8 cellular contexts compared by ENCODE assay signal in the genomic region with DNA sequence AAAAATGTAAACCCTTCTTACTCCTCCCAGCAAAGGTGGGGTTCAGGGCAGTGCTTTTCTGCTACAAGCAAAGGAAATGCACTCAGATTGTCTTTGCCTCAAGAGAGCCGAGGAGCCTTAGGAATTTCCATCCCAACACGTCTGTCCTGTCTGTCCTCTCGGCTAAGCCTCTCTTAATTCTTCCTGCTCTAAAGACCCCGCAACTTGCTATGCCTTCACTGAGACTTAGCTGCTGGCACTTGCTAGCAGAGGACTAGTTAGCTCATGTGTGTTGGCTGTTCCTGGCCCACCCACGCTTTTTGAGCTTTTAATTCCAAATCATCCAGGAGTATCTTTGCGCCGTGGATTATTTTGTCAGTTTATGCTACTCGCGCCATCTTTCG. TPM values are rescaled to one million over a fixed set of nuclear protein-coding genes. Genes with fewer than 3 reads are reported as not detected.
DNase-seq lines count a peak whose midpoint lies in the region; ATAC-seq and TF ChIP-seq lines count a peak whose summit lies in the region.

No MANE protein-coding gene starts in this region.

- H2BK5ac ChIP-seq in neuronal stem cell (ENCODE audit: low read length), result no peak overlapping the region

- H3K4me3 ChIP-seq in DND-41 (ENCODE audit: low read depth in 1 of 2, low read length in 2 of 2) (peak overlapping the region; percentile 94 to 99; a peak in 3 of 4 replicates), duodenal mucosa (ENCODE audit: low read depth in 1 of 2, low read length in 2 of 2) (peak overlapping the region; percentile 65 to 87), neuronal stem cell (ENCODE audit: low read length in 2 of 2) (peak overlapping the region; percentile 74 to 91)

- H2AK5ac ChIP-seq in neuronal stem cell (ENCODE audit: low read depth, low read length), result no peak overlapping the region

- H3K4me2 ChIP-seq in DND-41 (ENCODE audit: insufficient read depth, low read length) (peak overlapping the region; percentile 99), neuronal stem cell (ENCODE audit: insufficient read depth, low read length, poor library complexity, severe bottlenecking) (peak overlapping the region; percentile 84)

- DNase-seq in DND-41 (no peak), NCI-H82 (lab: John Stamatoyannopoulos, UW) (peak; percentile 77), neuronal stem cell (ENCODE audit: low spot score) (no peak), activated gamma-delta T cell treated with Interleukin-2 at 50 U/mL for 16 hours (no peak), GM03348 (ENCODE audit: low spot score) (no peak), ureter (ENCODE audit: low spot score) (no peak), NCI-H187 treated with DMSO at 0.1 percent for 48 hours (lab: John Stamatoyannopoulos, UW) (no peak)

- H3K27ac ChIP-seq in DND-41 (ENCODE audit: low read length) (peak overlapping the region; percentile 79), duodenal mucosa (ENCODE audit: low read depth, low read length) (no peak overlapping the region), neuronal stem cell (replicated peaks; ENCODE audit: low read length) (peak overlapping the region; percentile 33)

- no peak for TF ChIP-seq CTCF in DND-41 (IDR thresholded peaks at IDR 0.05; ENCODE audit: borderline replicate concordance, extremely low read depth, low read length, poor library complexity, severe bottlenecking)

- no peak for ATAC-seq in DND-41 (ENCODE audit: insufficient read depth, low read depth)

- H3K79me1 ChIP-seq in neuronal stem cell (ENCODE audit: low read depth, low read length), result peaks cover 1% of the 10 kb centered on the region

- H3K23ac ChIP-seq in neuronal stem cell (ENCODE audit: low read depth, low read length, poor library complexity), result no peak overlapping the region

- H3K4ac ChIP-seq in neuronal stem cell (ENCODE audit: low read length), result no peak overlapping the region

- H3K9ac ChIP-seq in DND-41 (ENCODE audit: low read depth, low read length), result peak overlapping the region; percentile 78
- H3K9ac ChIP-seq in duodenal mucosa (ENCODE audit: low read depth in 1 of 2, low read length in 2 of 2), result peak overlapping the region; percentile 64
- no peak overlapping the region for H3K9ac ChIP-seq in neuronal stem cell (ENCODE audit: low read depth, low read length, poor library complexity)

- H3K9me3 ChIP-seq in DND-41 (ENCODE audit: insufficient read depth, low read length, severe bottlenecking) (no peaks in the 10 kb centered on the region), duodenal mucosa (ENCODE audit: control insufficient read depth in 1 of 2, low read length in 2 of 2) (no peaks in the 10 kb centered on the region), neuronal stem cell (replicated peaks in 1 of 2; ENCODE audit: control insufficient read depth in 2 of 2, insufficient read depth in 1 of 2, low read depth in 1 of 2, low read length in 2 of 2) (no peaks in the 10 kb centered on the region)

- H3K14ac ChIP-seq in neuronal stem cell (ENCODE audit: low read length), result no peak overlapping the region

- no peak overlapping the region for H2BK15ac ChIP-seq in neuronal stem cell (ENCODE audit: low read length)

- peaks cover 58% of the 10 kb centered on the region for H3K36me3 ChIP-seq in DND-41 (ENCODE audit: insufficient read depth, low read length)
- H3K36me3 ChIP-seq in duodenal mucosa (ENCODE audit: control insufficient read depth in 1 of 2, insufficient read depth in 2 of 2, low read length in 2 of 2), result peaks cover 16 to 39% of the 10 kb centered on the region in 2 donors
- peaks cover 14 to 48% of the 10 kb centered on the region in 2 donors for H3K36me3 ChIP-seq in neuronal stem cell (replicated peaks in 1 of 2; ENCODE audit: control insufficient read depth in 2 of 2, insufficient read depth in 2 of 2, low read length in 2 of 2)

- H2BK120ac ChIP-seq in neuronal stem cell (ENCODE audit: low read depth, low read length), result no peak overlapping the region

- H3K4me1 ChIP-seq in DND-41 (ENCODE audit: insufficient read depth, low read length) (peaks cover 39% of the 10 kb centered on the region), duodenal mucosa (ENCODE audit: control insufficient read depth in 1 of 2, insufficient read depth in 2 of 2, low read length in 2 of 2) (peaks cover 27 to 40% of the 10 kb centered on the region in 2 donors), neuronal stem cell (ENCODE audit: control insufficient read depth in 2 of 2, insufficient read depth in 1 of 2, low read depth in 1 of 2, low read length in 2 of 2) (peaks cover 10 to 24% of the 10 kb centered on the region in 2 donors)

- no peak overlapping the region for H3K18ac ChIP-seq in neuronal stem cell (ENCODE audit: low read length)

- peaks cover 3% of the 10 kb centered on the region for H4K20me1 ChIP-seq in DND-41 (ENCODE audit: insufficient read depth, low read length)

- no peak overlapping the region for H4K8ac ChIP-seq in neuronal stem cell (ENCODE audit: low read depth, low read length)

- no peak overlapping the region for H2BK12ac ChIP-seq in neuronal stem cell (ENCODE audit: low read length)

- H2AFZ ChIP-seq in DND-41 (ENCODE audit: low read depth, low read length) (peak overlapping the region; percentile 98), neuronal stem cell (ENCODE audit: low read length) (no peak overlapping the region)

- no peak overlapping the region for H4K91ac ChIP-seq in neuronal stem cell (ENCODE audit: low read depth, low read length, poor library complexity)

- H3K79me2 ChIP-seq in DND-41 (ENCODE audit: insufficient read depth, low read length), result peaks cover 17% of the 10 kb centered on the region

- H3K27me3 ChIP-seq in DND-41 (ENCODE audit: insufficient read depth, low read length, poor library complexity), result no peaks in the 10 kb centered on the region
- H3K27me3 ChIP-seq in duodenal mucosa (ENCODE audit: control insufficient read depth in 1 of 2, insufficient read depth in 2 of 2, low read length in 2 of 2), result no peaks in the 10 kb centered on the region
- peaks cover 0 to 11% (median 11%) of the 10 kb centered on the region in 3 experiments for H3K27me3 ChIP-seq in neuronal stem cell (ENCODE audit: control insufficient read depth in 3 of 3, insufficient read depth in 3 of 3, low read depth in 1 of 3, low read length in 3 of 3)

- WGBS in neuronal stem cell (ENCODE audit: extremely low coverage in 2 of 2, insufficient read length in 2 of 2, insufficient replicate concordance in 1 of 2), 2 donors, result no CpG with 5 or more reads among the region's 10 CpGs

RNA-seq across cellular contexts. Expression of gene NPM3, which starts 0.5 kb away (rescaled TPM):
- 105 TPM for polyA plus RNA-seq in neuronal stem cell (2013, experiment 1 of 2)
- polyA plus RNA-seq in neuronal stem cell (2013, experiment 2 of 2), result 108 TPM
- 45.7 TPM for total RNA-seq in ureter

RNA-seq across cellular contexts. Expression of gene FGF8, which starts 7.8 kb away (rescaled TPM):
- polyA plus RNA-seq in neuronal stem cell (2013, experiment 1 of 2), result 91.9 TPM
- 86.1 TPM for polyA plus RNA-seq in neuronal stem cell (2013, experiment 2 of 2)
- total RNA-seq in ureter, result not detected

RNA-seq across cellular contexts. Expression of gene OGA, which starts 34.5 kb away (rescaled TPM):
- 74.9 TPM for polyA plus RNA-seq in neuronal stem cell (2013, experiment 1 of 2)
- polyA plus RNA-seq in neuronal stem cell (2013, experiment 2 of 2), result 76.0 TPM
- 193 TPM for total RNA-seq in ureter

RNA-seq across cellular contexts. Expression of gene KCNIP2, which starts 59.9 kb away (rescaled TPM):
- 6.4 TPM for polyA plus RNA-seq in neuronal stem cell (2013, experiment 1 of 2)
- 6.7 TPM for polyA plus RNA-seq in neuronal stem cell (2013, experiment 2 of 2)
- 5.7 TPM for total RNA-seq in ureter
